ENCODE assay signal across 1 cellular context in the genomic region with DNA sequence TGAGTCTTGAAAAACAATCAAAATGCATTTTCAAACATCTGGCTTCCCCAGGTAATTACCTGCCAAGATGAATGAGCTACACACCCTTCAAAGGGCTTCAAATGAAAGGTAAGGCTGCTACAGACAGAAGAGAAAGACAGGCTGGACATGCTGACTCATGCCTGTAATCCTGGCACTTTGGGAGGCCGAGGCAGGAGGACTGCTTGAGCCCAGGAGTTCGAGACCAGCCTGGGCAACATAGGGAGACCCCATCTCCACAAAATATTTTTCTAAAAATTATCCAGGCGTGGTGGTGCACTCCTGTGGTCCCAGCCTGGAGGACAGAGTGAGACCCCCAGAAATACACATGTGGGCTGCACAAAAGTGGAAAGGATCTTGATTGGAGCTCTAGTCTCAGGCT.
TF ChIP-seq lines count a peak whose summit lies in the region.

No MANE protein-coding gene starts in this region.

TF ChIP-seq in K562, 482 proteins besides CTCF, POLR2A, EP300 and RAD21:
- TF ChIP-seq, protein P1, sequence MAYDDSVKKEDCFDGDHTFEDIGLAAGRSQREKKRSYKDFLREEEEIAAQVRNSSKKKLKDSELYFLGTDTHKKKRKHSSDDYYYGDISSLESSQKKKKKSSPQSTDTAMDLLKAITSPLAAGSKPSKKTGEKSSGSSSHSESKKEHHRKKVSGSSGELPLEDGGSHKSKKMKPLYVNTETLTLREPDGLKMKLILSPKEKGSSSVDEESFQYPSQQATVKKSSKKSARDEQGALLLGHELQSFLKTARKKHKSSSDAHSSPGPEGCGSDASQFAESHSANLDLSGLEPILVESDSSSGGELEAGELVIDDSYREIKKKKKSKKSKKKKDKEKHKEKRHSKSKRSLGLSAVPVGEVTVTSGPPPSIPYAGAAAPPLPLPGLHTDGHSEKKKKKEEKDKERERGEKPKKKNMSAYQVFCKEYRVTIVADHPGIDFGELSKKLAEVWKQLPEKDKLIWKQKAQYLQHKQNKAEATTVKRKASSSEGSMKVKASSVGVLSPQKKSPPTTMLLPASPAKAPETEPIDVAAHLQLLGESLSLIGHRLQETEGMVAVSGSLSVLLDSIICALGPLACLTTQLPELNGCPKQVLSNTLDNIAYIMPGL (CRISPR knock-in tag; IDR thresholded peaks at IDR 0.05) = no peak
- peak; percentile 37; the same call in 1 of the 2 replicates for TF ChIP-seq C11orf30 (IDR thresholded peaks at IDR 0.05; ENCODE audit: low read depth)
- peak; percentile 23; the same call in 1 of the 2 replicates for TF ChIP-seq ZNF316 (IDR thresholded peaks at IDR 0.05)
- peak; percentile 26; the same call in 1 of the 2 replicates for TF ChIP-seq ZNF121 (CRISPR knock-in tag; conservative IDR thresholded peaks at IDR 0.05)
